ENCODE assay signal across 12 cellular contexts in the genomic region with DNA sequence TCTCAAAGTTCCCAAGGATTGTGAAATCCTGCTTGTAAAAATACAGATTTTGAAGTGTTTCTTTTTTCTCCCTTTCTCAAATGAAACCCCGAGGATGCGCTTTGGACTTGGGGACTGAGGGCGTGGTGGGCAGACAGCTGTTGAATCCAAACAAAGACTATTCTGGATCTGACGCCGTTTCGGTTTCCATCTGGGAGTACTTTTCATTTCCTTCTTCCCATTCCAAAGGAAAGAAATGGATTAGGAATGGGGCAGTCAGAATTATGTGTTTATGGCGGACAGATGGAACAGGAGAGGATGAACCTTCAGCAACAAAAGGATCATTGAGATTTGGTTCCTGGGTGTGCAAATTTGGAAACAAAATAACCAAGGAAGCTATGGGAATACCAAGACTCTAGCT.
DNase-seq lines count a peak whose midpoint lies in the region; ATAC-seq and TF ChIP-seq lines count a peak whose summit lies in the region.
"Had no signal": no experiment of that assay in that cellular context is flagged by ENCODE, and none has a peak within 500 bp of the region (broad histone marks: within the 10 kb centered on the region; RNA-seq: fewer than 3 reads in every experiment).

No MANE protein-coding gene starts in this region.

- H3K27ac ChIP-seq in OCI-LY3 (ENCODE audit: low read length) (no peak overlapping the region), gastrocnemius medialis (no peak overlapping the region)
- H3K27ac ChIP-seq: foreskin keratinocyte, uterus had no signal

- no peak for TF ChIP-seq POLR2A in gastrocnemius medialis (IDR thresholded peaks at IDR 0.05)

- in situ Hi-C loops in gastrocnemius medialis (cut with MboI; ENCODE audit: low sequenced_read_pairs in 4 of 4), result loop anchor here in 2 of 4 donors (25.0 kb wide), 2 partner anchors 1020 to 1695 kb away; no protein-coding TSS in a partner anchor

- no peak overlapping the region for H2AFZ ChIP-seq in OCI-LY3 (ENCODE audit: low read depth, low read length)

- intact Hi-C loops in gastrocnemius medialis (cut with DNase I; ENCODE audit: low total_unique reads), result no loop called here

- ATAC-seq in gastrocnemius medialis (no peak), GM19463 (IDR thresholded peaks at IDR 0.05; ENCODE audit: unreplicated experiment) (no peak)
- ATAC-seq: foreskin keratinocyte had no signal

- H3K4me1 ChIP-seq in OCI-LY3 (ENCODE audit: low read length) (no peaks in the 10 kb centered on the region), gastrocnemius medialis (peaks cover 20 to 29% of the 10 kb centered on the region in 2 donors)
- H3K4me1 ChIP-seq: foreskin keratinocyte had no signal

- TF ChIP-seq CTCF in OCI-LY3 (IDR thresholded peaks at IDR 0.05; ENCODE audit: low read depth, low read length) (no peak), gastrocnemius medialis (IDR thresholded peaks at IDR 0.05 in 4 of 5, conservative IDR thresholded peaks at IDR 0.05 in 1 of 5) (no peak)

- H3K9ac ChIP-seq in OCI-LY3 (ENCODE audit: low read length), result no peak overlapping the region

- H3K36me3 ChIP-seq in OCI-LY3 (replicated peaks; ENCODE audit: low read depth, low read length) (no peaks in the 10 kb centered on the region), gastrocnemius medialis (no peaks in the 10 kb centered on the region)
- H3K36me3 ChIP-seq: uterus had no signal

- H4K20me1 ChIP-seq in OCI-LY3 (ENCODE audit: insufficient read depth, low read length), result no peaks in the 10 kb centered on the region

- H3K27me3 ChIP-seq in OCI-LY3 (ENCODE audit: low read depth, low read length) (no peaks in the 10 kb centered on the region; the same call in 1 of the 2 replicates), gastrocnemius medialis (peaks cover 71 to 93% (median 82%) of the 10 kb centered on the region in 3 donors)

- peak overlapping the region; percentile 76 for H3K4me2 ChIP-seq in OCI-LY3 (ENCODE audit: low read length)

- peak; percentile 49 for DNase-seq in NCI-H2107 treated with DMSO at 0.1 percent for 48 hours (lab: John Stamatoyannopoulos, UW; ENCODE audit: unreplicated experiment)
- DNase-seq in NCI-H2107 (lab: John Stamatoyannopoulos, UW), result no peak
- no peak for DNase-seq in gastrocnemius medialis
- no peak for DNase-seq in stimulated activated naive CD4-positive, alpha-beta T cell (lab: John Stamatoyannopoulos, UW)
- no peak for DNase-seq in NCI-H187 (lab: John Stamatoyannopoulos, UW)
- DNase-seq: activated gamma-delta T cell treated with Interleukin-2 at 50 U/mL for 16 hours, foreskin keratinocyte, Kasumi-1, uterus had no signal

- H3K9me3 ChIP-seq in OCI-LY3 (ENCODE audit: insufficient read depth, low read length) (no peaks in the 10 kb centered on the region), gastrocnemius medialis (no peaks in the 10 kb centered on the region)
- H3K9me3 ChIP-seq: uterus had no signal

- H3K4me3 ChIP-seq in OCI-LY3 (ENCODE audit: low read length), result peak overlapping the region; percentile 77
- H3K4me3 ChIP-seq in iPS-11a (ENCODE audit: low read depth, low read length), result peak overlapping the region; percentile 0
- H3K4me3 ChIP-seq in gastrocnemius medialis, result peak overlapping the region; percentile 48 to 70 (median 56)

- H3K79me2 ChIP-seq in OCI-LY3 (ENCODE audit: low read length), result no peaks in the 10 kb centered on the region

Comparison
In these comparisons a context has a peak if more than half of its experiments do, and no peak if none do; other contexts are left out.
1. H3K4me3 ChIP-seq: peak in every context shown above with its lines; median percentile 77 in OCI-LY3; 56 in gastrocnemius medialis; 0 in iPS-11a.